In genomic region chr9:111621895-111622480, GRCh38 we compare ENCODE assay signal across 7 cellular contexts. TPM values are rescaled to one million over a fixed set of nuclear protein-coding genes. Genes with fewer than 3 reads are reported as not detected.
DNase-seq lines count a peak whose midpoint lies in the region; ATAC-seq and TF ChIP-seq lines count a peak whose summit lies in the region.

No MANE protein-coding gene starts in this region.

- H3K27ac ChIP-seq in DOHH2 (ENCODE audit: low read depth, low read length) = no peak overlapping the region
- no peak overlapping the region for H3K27ac ChIP-seq in fibroblast of lung (ENCODE audit: insufficient read depth, low read length)
- H3K27ac ChIP-seq in ovary = no peak overlapping the region

- H3K9ac ChIP-seq in fibroblast of lung (ENCODE audit: insufficient read depth, low read length) = no peak overlapping the region

- H4K20me1 ChIP-seq in DOHH2 (ENCODE audit: control insufficient read depth, insufficient read depth, low read depth, low read length) (no peaks in the 10 kb centered on the region), fibroblast of lung (ENCODE audit: control insufficient read depth, extremely low read depth, insufficient read depth, low read length) (no peaks in the 10 kb centered on the region)

- ATAC-seq in SK-N-SH treated with all-trans-retinoic acid at 6 μM for 48 hours = peak; percentile 100
- no peak for ATAC-seq in GM21576 (IDR thresholded peaks at IDR 0.05; ENCODE audit: unreplicated experiment)

- H3K4me2 ChIP-seq in DOHH2 (ENCODE audit: low read length) (no peak overlapping the region), fibroblast of lung (ENCODE audit: extremely low read depth, insufficient read depth, low read length) (no peak overlapping the region)

- WGBS in ovary, 3 donors = 17 to 21% (median 19%) methylated on average over 2 of the region's 2 CpGs

- intact Hi-C loops in ovary (cut with DNase I) = no loop called here

- no peaks in the 10 kb centered on the region for H3K9me2 ChIP-seq in DOHH2 (replicated peaks; ENCODE audit: control insufficient read depth, low read length)

- DNase-seq in HCEC 1CT = peak; percentile 43
- DNase-seq in fibroblast of lung (ENCODE audit: low read depth in 2 of 2) = peak; percentile 20 to 64
- peak in 1 of 5 donors; percentile 24 for DNase-seq in ovary
- no peak for DNase-seq in activated gamma-delta T cell treated with Interleukin-2 at 50 U/mL for 16 hours

- H3K36me3 ChIP-seq in DOHH2 (ENCODE audit: control insufficient read depth, low read length) (no peaks in the 10 kb centered on the region), fibroblast of lung (ENCODE audit: control insufficient read depth, insufficient read depth, low read length) (no peaks in the 10 kb centered on the region), ovary (no peaks in the 10 kb centered on the region)

- H3K27me3 ChIP-seq in DOHH2 (ENCODE audit: control insufficient read depth, low read length) (no peaks in the 10 kb centered on the region), fibroblast of lung (ENCODE audit: control insufficient read depth, insufficient read depth, low read length) (no peaks in the 10 kb centered on the region), ovary (no peaks in the 10 kb centered on the region)

- no peaks in the 10 kb centered on the region for H3F3A ChIP-seq in DOHH2 (ENCODE audit: control insufficient read depth, insufficient read depth)

- H3K79me2 ChIP-seq in DOHH2 (ENCODE audit: control insufficient read depth, low read length) = no peaks in the 10 kb centered on the region
- H3K79me2 ChIP-seq in fibroblast of lung (ENCODE audit: control insufficient read depth, insufficient read depth, low read length) = no peaks in the 10 kb centered on the region

- peak; percentile 71 for TF ChIP-seq CTCF in DOHH2 (IDR thresholded peaks at IDR 0.05; ENCODE audit: low read depth, low read length, poor library complexity, severe bottlenecking)
- peak; percentile 94 to 100 for TF ChIP-seq CTCF in fibroblast of lung (conservative IDR thresholded peaks at IDR 0.05 in 1 of 2, IDR thresholded peaks at IDR 0.05 in 1 of 2; ENCODE audit: low read depth in 1 of 2, low read length in 2 of 2)
- peak in 2 of 3 donors; percentile 44 to 76 for TF ChIP-seq CTCF in ovary (IDR thresholded peaks at IDR 0.05)

- H2AFZ ChIP-seq in fibroblast of lung (ENCODE audit: low read length) = no peak overlapping the region

- H3K9me3 ChIP-seq in DOHH2 (ENCODE audit: control insufficient read depth, insufficient read depth, low read length) = no peaks in the 10 kb centered on the region
- H3K9me3 ChIP-seq in fibroblast of lung (ENCODE audit: control insufficient read depth, insufficient read depth, low read depth, low read length) = no peaks in the 10 kb centered on the region
- H3K9me3 ChIP-seq in ovary = no peaks in the 10 kb centered on the region

- no peak for TF ChIP-seq EP300 in ovary (IDR thresholded peaks at IDR 0.05)

- H3K4me1 ChIP-seq in DOHH2 (ENCODE audit: control insufficient read depth, low read length) (peaks cover 10% of the 10 kb centered on the region), fibroblast of lung (ENCODE audit: control insufficient read depth, extremely low read depth, insufficient read depth, low read length) (peaks cover 5% of the 10 kb centered on the region), ovary (ENCODE audit: insufficient read depth) (no peaks in the 10 kb centered on the region)

- H3K4me3 ChIP-seq in DOHH2 (ENCODE audit: low read length) (no peak overlapping the region), fibroblast of lung (replicated peaks in 1 of 4; ENCODE audit: control extremely low read depth in 1 of 4, insufficient read depth in 1 of 4, low read depth in 3 of 4, low read length in 4 of 4) (no peak overlapping the region), ovary (no peak overlapping the region)

- no peak for TF ChIP-seq POLR2A in ovary (IDR thresholded peaks at IDR 0.05)

TF ChIP-seq in SK-N-SH treated with all-trans-retinoic acid at 6 μM for 48 hours, 23 proteins besides CTCF, POLR2A, EP300 and RAD21:
- TF ChIP-seq ZC3H10 (CRISPR knock-in tag; IDR thresholded peaks at IDR 0.05) = no peak

RNA-seq across cellular contexts. Expression of gene DNAJC25, which starts 9.1 kb away (rescaled TPM):
- total RNA-seq in fibroblast of lung (6.7 and 7.3 TPM in 2 replicates), ovary (10 to 100 TPM in 1 of 7 donors, 1 to 10 TPM in 6; 5.3 to 12.3 (median 7.9) TPM)
- polyA plus RNA-seq in fibroblast of lung (6.4 and 10.6 TPM in 2 replicates), ovary (1 to 10 TPM; 5.5 to 8.9 TPM)
- polyA plus RNA-seq in fibroblast of lung (2012) = 7.3 and 9.3 TPM in 2 replicates
- 1.0 and 1.6 TPM in 2 replicates for polyA minus RNA-seq in fibroblast of lung (ENCODE audit: low replicate concordance)

RNA-seq across cellular contexts. Expression of gene PTGR1, which starts 22.5 kb away (rescaled TPM):
- total RNA-seq in fibroblast of lung (74.2 and 126 TPM in 2 replicates), ovary (10 to 100 TPM; 21.5 to 45.3 (median 31.5) TPM)
- polyA plus RNA-seq in fibroblast of lung (137 and 191 TPM in 2 replicates), ovary (10 to 100 TPM in 1 of 2 donors, 1 to 10 TPM in 1; 7.3 to 16.7 TPM)
- polyA plus RNA-seq in fibroblast of lung (2012) = 97.3 and 130 TPM in 2 replicates
- 11.2 and 16.9 TPM in 2 replicates for polyA minus RNA-seq in fibroblast of lung (ENCODE audit: low replicate concordance)

RNA-seq across cellular contexts. Expression of gene GNG10, which starts 39.4 kb away (rescaled TPM):
- total RNA-seq in fibroblast of lung = 54.4 and 64.1 TPM in 2 replicates
- polyA plus RNA-seq in fibroblast of lung = 109 and 129 TPM in 2 replicates
- polyA plus RNA-seq in fibroblast of lung (2012) = 80.1 and 92.7 TPM in 2 replicates
- 7.1 and 12.7 TPM in 2 replicates for polyA minus RNA-seq in fibroblast of lung (ENCODE audit: low replicate concordance)
- total RNA-seq in ovary = 10 to 100 TPM; 19.8 to 45.8 (median 31.0) TPM
- polyA plus RNA-seq in ovary = 10 to 100 TPM; 23.5 to 29.3 TPM
